ENCODE assay signal across 12 cellular contexts in genomic region chr1:89894210-89894668, GRCh38.
DNase-seq lines count a peak whose midpoint lies in the region; ATAC-seq lines count a peak whose summit lies in the region.
"Had no signal": no experiment of that assay in that cellular context is flagged by ENCODE, and none has a peak within 500 bp of the region (broad histone marks: within the 10 kb centered on the region; RNA-seq: fewer than 3 reads in every experiment).

No MANE protein-coding gene starts in this region.

- peaks cover 4% of the 10 kb centered on the region; the same call in 1 of the 2 replicates for H3K36me3 ChIP-seq in ACC112 (ENCODE audit: insufficient read depth, low read length)
- peaks cover 3% of the 10 kb centered on the region for H3K36me3 ChIP-seq in HUES64 (ENCODE audit: insufficient read depth, low read length)

- H3K27me3 ChIP-seq in ACC112 (ENCODE audit: insufficient read depth, low read length) (no peaks in the 10 kb centered on the region), HUES64 (ENCODE audit: insufficient read depth, low read length) (no peaks in the 10 kb centered on the region)
- H3K27me3 ChIP-seq: body of pancreas, esophagus squamous epithelium had no signal

- no peaks in the 10 kb centered on the region for H3K9me3 Mint-ChIP-seq in activated CD4-positive, alpha-beta T cell treated with anti-CD3 and anti-CD28 coated beads, Interleukin-2, amount 10 ng/mL, durations not matched to agents 7 days and 5 days

- CTCF ChIA-PET in activated CD4-positive, alpha-beta T cell treated with anti-CD3 and anti-CD28 coated beads, Interleukin-2, amount 10 ng/mL, durations not matched to agents 7 days and 5 days (lab: Charles Lee) = no interaction called here

- peaks cover 25% of the 10 kb centered on the region for H3K36me3 Mint-ChIP-seq in activated CD4-positive, alpha-beta T cell treated with anti-CD3 and anti-CD28 coated beads, Interleukin-2, amount 10 ng/mL, durations not matched to agents 7 days and 5 days (ENCODE audit: low read depth)

- H3K27me3 Mint-ChIP-seq in activated CD4-positive, alpha-beta T cell treated with anti-CD3 and anti-CD28 coated beads, Interleukin-2, amount 10 ng/mL, durations not matched to agents 7 days and 5 days = no peaks in the 10 kb centered on the region
- H3K27me3 Mint-ChIP-seq: B cell had no signal

- H3K27ac ChIP-seq in ACC112 (ENCODE audit: low read depth, low read length) = peak overlapping the region; percentile 81
- H3K27ac ChIP-seq in HUES64 (ENCODE audit: low read depth, low read length) = peak overlapping the region; percentile 37; the same call in 1 of the 2 replicates
- H3K27ac ChIP-seq: body of pancreas, esophagus squamous epithelium had no signal

- H3K4me3 ChIP-seq in ACC112 (ENCODE audit: low read depth, low read length) = peak overlapping the region; percentile 26; the same call in 1 of the 2 replicates
- H3K4me3 ChIP-seq in HUES64 (ENCODE audit: low read length) = no peak overlapping the region
- H3K4me3 ChIP-seq: body of pancreas, esophagus squamous epithelium had no signal

- POLR2A ChIA-PET in activated CD4-positive, alpha-beta T cell treated with anti-CD3 and anti-CD28 coated beads, Interleukin-2, amount 10 ng/mL, durations not matched to agents 7 days and 5 days (lab: Charles Lee) = no interaction called here

- DNase-seq in astrocyte of the hippocampus (ENCODE audit: low read depth, low spot score) = peak; percentile 75
- peak; percentile 39 for DNase-seq in kidney glomerular epithelial cell (lab: John Stamatoyannopoulos, UW)
- no peak for DNase-seq in activated CD4-positive, alpha-beta T cell treated with anti-CD3 and anti-CD28 coated beads, Interleukin-2, amount 10 ng/mL, durations not matched to agents 7 days and 5 days
- DNase-seq in NOMO-1 treated with DMSO at 0.1 percent for 48 hours (lab: John Stamatoyannopoulos, UW; ENCODE audit: unreplicated experiment) = no peak
- no peak for DNase-seq in superior temporal gyrus (ENCODE audit: extremely low spot score)
- DNase-seq: body of pancreas, esophagus squamous epithelium, NCI-H2029 had no signal

- H3K4me1 ChIP-seq in ACC112 (ENCODE audit: control insufficient read depth, insufficient read depth, low read length, unreplicated experiment) (peaks cover 39% of the 10 kb centered on the region), HUES64 (ENCODE audit: insufficient read depth, low read length) (peaks cover 20% of the 10 kb centered on the region)

- H3K79me2 ChIP-seq in ACC112 (ENCODE audit: control insufficient read depth, insufficient read depth, low read length, unreplicated experiment) = peaks cover 31% of the 10 kb centered on the region

- H3K4me3 Mint-ChIP-seq in activated CD4-positive, alpha-beta T cell treated with anti-CD3 and anti-CD28 coated beads, Interleukin-2, amount 10 ng/mL, durations not matched to agents 7 days and 5 days = no peak overlapping the region
- H3K4me3 Mint-ChIP-seq: B cell had no signal

- H3K4me1 Mint-ChIP-seq in activated CD4-positive, alpha-beta T cell treated with anti-CD3 and anti-CD28 coated beads, Interleukin-2, amount 10 ng/mL, durations not matched to agents 7 days and 5 days = peaks cover 16% of the 10 kb centered on the region

- 87% methylated on average over 1 of the region's 1 CpG for WGBS in HUES64

- no peak overlapping the region for H2AFZ ChIP-seq in ACC112 (ENCODE audit: low read length, unreplicated experiment)

- H3K9ac ChIP-seq in HUES64 (ENCODE audit: low read depth, low read length) = no peak overlapping the region

- ATAC-seq in GM18870 (IDR thresholded peaks at IDR 0.05; ENCODE audit: unreplicated experiment) = no peak
- ATAC-seq: body of pancreas had no signal

- H3K9me3 ChIP-seq in HUES64 (ENCODE audit: insufficient read depth, low read depth, low read length) = no peaks in the 10 kb centered on the region
- H3K9me3 ChIP-seq: body of pancreas, esophagus squamous epithelium had no signal

- no peak overlapping the region for H3K27ac Mint-ChIP-seq in activated CD4-positive, alpha-beta T cell treated with anti-CD3 and anti-CD28 coated beads, Interleukin-2, amount 10 ng/mL, durations not matched to agents 7 days and 5 days
- H3K27ac Mint-ChIP-seq: B cell had no signal

Comparison
In these comparisons a context has a peak if more than half of its experiments do, and no peak if none do; other contexts are left out.
1. DNase-seq: peak in astrocyte of the hippocampus (single experiment) and kidney glomerular epithelial cell (single experiment); none in activated CD4-positive, alpha-beta T cell treated with anti-CD3 and anti-CD28 coated beads, Interleukin-2, amount 10 ng/mL, durations not matched to agents 7 days and 5 days (single experiment), NOMO-1 treated with DMSO at 0.1 percent for 48 hours (single experiment) and superior temporal gyrus (single experiment).